Comparison of ENCODE assay signal across 8 cellular contexts in the genomic region with DNA sequence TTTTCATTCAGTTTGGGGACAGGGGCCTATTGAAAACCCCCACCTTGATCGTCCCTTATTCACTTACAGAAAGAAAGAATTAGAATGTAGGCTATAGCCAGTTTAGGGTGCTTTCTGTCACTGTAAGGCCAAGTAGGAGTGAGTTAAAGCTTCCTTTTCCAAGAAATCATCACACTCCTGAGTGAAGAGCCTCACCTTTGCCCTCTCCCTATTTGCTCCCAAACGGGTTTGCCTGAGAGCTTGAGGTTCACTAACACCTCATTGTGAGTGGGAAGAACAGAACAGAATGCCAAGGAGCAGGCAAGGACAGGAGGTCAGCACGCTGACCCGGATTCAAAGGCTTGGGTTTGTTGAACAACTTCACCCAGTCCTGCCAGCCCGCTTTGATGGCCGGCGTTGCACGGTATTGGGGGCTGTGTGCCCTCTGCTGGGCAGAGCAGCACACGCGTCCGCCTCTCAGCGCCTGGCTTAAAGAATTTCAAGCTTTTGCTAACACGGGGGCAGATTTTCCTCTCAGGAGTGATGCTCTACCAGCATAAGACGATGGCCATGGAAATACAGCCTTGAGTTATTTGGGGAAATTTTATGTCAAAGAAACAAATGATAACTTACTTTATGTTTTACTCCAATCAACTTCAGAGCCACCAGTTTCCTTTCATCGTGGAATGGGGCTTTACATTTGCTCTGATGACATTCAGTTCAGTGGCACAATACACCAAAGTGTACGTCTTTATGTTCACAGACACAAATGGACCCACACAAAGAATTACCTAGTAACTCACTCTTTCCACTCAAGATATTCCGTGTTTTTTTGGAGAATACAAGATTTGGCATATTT.
DNase-seq lines count a peak whose midpoint lies in the region; ATAC-seq and TF ChIP-seq lines count a peak whose summit lies in the region.

No MANE protein-coding gene starts in this region.

- H3K9ac ChIP-seq in neural progenitor cell = no peak overlapping the region

- no peaks in the 10 kb centered on the region for H3K36me3 ChIP-seq in CD8-positive, alpha-beta T cell (ENCODE audit: insufficient read depth, low read length)
- no peaks in the 10 kb centered on the region for H3K36me3 ChIP-seq in neural progenitor cell

- H3K4me2 ChIP-seq in neural progenitor cell = no peak overlapping the region

- no peaks in the 10 kb centered on the region for H3K36me3 Mint-ChIP-seq in CD8-positive, alpha-beta T cell
- H3K36me3 Mint-ChIP-seq in neural progenitor cell (no peaks in the 10 kb centered on the region), immature natural killer cell (no peaks in the 10 kb centered on the region)

- H3K27me3 Mint-ChIP-seq in CD8-positive, alpha-beta T cell (ENCODE audit: low read depth) = peaks cover 3% of the 10 kb centered on the region
- H3K27me3 Mint-ChIP-seq in neural progenitor cell (ENCODE audit: insufficient read depth, low read depth) = no peaks in the 10 kb centered on the region
- peaks cover 0 to 1% (median 0%) of the 10 kb centered on the region in 3 donors for H3K27me3 Mint-ChIP-seq in immature natural killer cell (ENCODE audit: low read depth in 3 of 3)

- CTCF ChIA-PET in CD8-positive, alpha-beta T cell (lab: Charles Lee) = interaction anchor here (1.2 to 1.7 kb wide), 2 partner anchors 31 to 373 kb away, joined by 3 to 8 read pairs; no protein-coding TSS in a partner anchor

- peak; percentile 23 for TF ChIP-seq CTCF in CD8-positive, alpha-beta T cell (IDR thresholded peaks at IDR 0.05)
- TF ChIP-seq CTCF in neural progenitor cell (IDR thresholded peaks at IDR 0.05) = peak; percentile 88

- no peak overlapping the region for H3K4me3 ChIP-seq in CD8-positive, alpha-beta T cell (ENCODE audit: low read depth, low read length)
- H3K4me3 ChIP-seq in neural progenitor cell = no peak overlapping the region

- H3K79me2 ChIP-seq in neural progenitor cell (ENCODE audit: low read depth) = no peaks in the 10 kb centered on the region

- peaks cover 4% of the 10 kb centered on the region for H3K9me3 Mint-ChIP-seq in CD8-positive, alpha-beta T cell
- no peaks in the 10 kb centered on the region for H3K9me3 Mint-ChIP-seq in neural progenitor cell
- peaks cover 0 to 16% (median 2%) of the 10 kb centered on the region in 6 donors for H3K9me3 Mint-ChIP-seq in immature natural killer cell

- no peaks in the 10 kb centered on the region for H3K27me3 ChIP-seq in CD8-positive, alpha-beta T cell (ENCODE audit: insufficient read depth, low read length)
- no peaks in the 10 kb centered on the region for H3K27me3 ChIP-seq in neural progenitor cell

- intact Hi-C loops in CD8-positive, alpha-beta T cell (cut with DNase I, micrococcal nuclease) = loop anchor here (2.0 to 10.0 kb wide), 4 partner anchors 278 to 372 kb away; no protein-coding TSS in a partner anchor

- H3K4me1 Mint-ChIP-seq in CD8-positive, alpha-beta T cell (ENCODE audit: low read depth) = no peaks in the 10 kb centered on the region
- peaks cover 5% of the 10 kb centered on the region for H3K4me1 Mint-ChIP-seq in neural progenitor cell
- H3K4me1 Mint-ChIP-seq in immature natural killer cell = peaks cover 0 to 3% of the 10 kb centered on the region in 2 donors

- no peak overlapping the region for H3K4me3 Mint-ChIP-seq in CD8-positive, alpha-beta T cell
- H3K4me3 Mint-ChIP-seq in neural progenitor cell (no peak overlapping the region), immature natural killer cell (no peak overlapping the region)

- peaks cover 2% of the 10 kb centered on the region for H3K4me1 ChIP-seq in CD8-positive, alpha-beta T cell (ENCODE audit: insufficient read depth, low read length)
- peaks cover 14% of the 10 kb centered on the region for H3K4me1 ChIP-seq in neural progenitor cell

- ATAC-seq in CD8-positive, alpha-beta T cell = no peak
- ATAC-seq in GM18861 (IDR thresholded peaks at IDR 0.05; ENCODE audit: unreplicated experiment) (peak; percentile 70), HG03135 (IDR thresholded peaks at IDR 0.05; ENCODE audit: unreplicated experiment) (peak; percentile 63)

- H3F3A ChIP-seq in neural progenitor cell (ENCODE audit: low read depth) = no peaks in the 10 kb centered on the region

- POLR2A ChIA-PET in CD8-positive, alpha-beta T cell (lab: Charles Lee) = interaction anchor here (0.5 kb wide), 1 partner anchor 20 kb away, joined by 4 read pairs; no protein-coding TSS in a partner anchor

- H3K9me3 ChIP-seq in CD8-positive, alpha-beta T cell (ENCODE audit: low read length) = no peaks in the 10 kb centered on the region
- H3K9me3 ChIP-seq in neural progenitor cell (ENCODE audit: low read depth) = no peaks in the 10 kb centered on the region

- H4K20me1 ChIP-seq in neural progenitor cell (ENCODE audit: low read depth) = no peaks in the 10 kb centered on the region

- no peak overlapping the region for H3K27ac ChIP-seq in CD8-positive, alpha-beta T cell (ENCODE audit: low read depth, low read length)
- no peak overlapping the region for H3K27ac ChIP-seq in neural progenitor cell

- peak overlapping the region; percentile 75 for H2AFZ ChIP-seq in neural progenitor cell (replicated peaks)

- H3K27ac Mint-ChIP-seq in CD8-positive, alpha-beta T cell = no peak overlapping the region
- H3K27ac Mint-ChIP-seq in neural progenitor cell (no peak overlapping the region), immature natural killer cell (no peak overlapping the region)

- peak in 1 of 7 experiments; percentile 4 for DNase-seq in CD8-positive, alpha-beta T cell
- peak; percentile 77 for DNase-seq in RPMI7951 (ENCODE audit: low read depth)
- DNase-seq in fibroblast of gingiva (ENCODE audit: low read depth) = peak; percentile 35
- DNase-seq in neural progenitor cell (ENCODE audit: low spot score) = peak; percentile 84
- no peak for DNase-seq in immature natural killer cell
- DNase-seq in T-helper 1 cell = no peak

Comparison
In these comparisons a context has a peak if more than half of its experiments do, and no peak if none do; other contexts are left out.
1. DNase-seq: peak in RPMI7951 (single experiment), fibroblast of gingiva (single experiment) and neural progenitor cell (single experiment); none in immature natural killer cell (0 of 3) and T-helper 1 cell (0 of 5).